1 cellular context compared by ENCODE assay signal in the genomic region with DNA sequence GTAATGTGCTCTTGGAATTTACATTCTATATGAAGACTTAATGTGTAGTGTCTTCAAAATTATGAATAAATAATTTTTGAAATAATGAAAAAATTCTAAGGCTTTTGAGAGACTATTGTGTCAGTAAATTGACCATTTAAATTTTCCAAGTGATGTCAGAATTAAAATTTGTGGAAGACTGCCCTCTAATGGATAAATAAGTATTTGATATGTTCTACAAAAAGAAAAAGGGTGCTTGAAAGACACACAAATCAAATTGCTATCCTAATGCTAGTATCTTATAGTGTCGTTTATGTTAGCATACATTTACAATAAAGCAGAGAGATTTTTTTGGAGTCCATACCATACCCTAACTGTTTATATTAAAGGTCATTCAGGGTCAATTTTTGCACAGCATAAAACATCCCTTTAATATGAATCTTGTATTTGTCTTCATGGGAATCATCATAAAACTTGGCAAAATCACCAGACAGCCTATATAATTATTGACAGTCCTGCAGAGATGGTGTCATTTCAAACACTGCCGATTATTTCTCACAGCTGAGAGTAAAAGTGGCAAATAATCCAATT.
TF ChIP-seq lines count a peak whose summit lies in the region.

No MANE protein-coding gene starts in this region.

TF ChIP-seq in GM23338, 12 proteins besides CTCF, POLR2A, EP300 and RAD21 (continued from another document):
- TF ChIP-seq ZNF462 (CRISPR knock-in tag; IDR thresholded peaks at IDR 0.05): no peak
- TF ChIP-seq POLR2AphosphoS5 (IDR thresholded peaks at IDR 0.05; ENCODE audit: low read depth): no peak
- no peak for TF ChIP-seq EZH2phosphoT487 (IDR thresholded peaks at IDR 0.05; ENCODE audit: unreplicated experiment)
- no peak for TF ChIP-seq ZNF331 (CRISPR knock-in tag; IDR thresholded peaks at IDR 0.05; ENCODE audit: low read depth)
- no peak for TF ChIP-seq EZH2 (IDR thresholded peaks at IDR 0.05; ENCODE audit: low read depth, unreplicated experiment)
- no peak for TF ChIP-seq JUNB (IDR thresholded peaks at IDR 0.05; ENCODE audit: unreplicated experiment)
- TF ChIP-seq NANOG (IDR thresholded peaks at IDR 0.05; ENCODE audit: borderline replicate concordance): no peak
- TF ChIP-seq, protein P1, sequence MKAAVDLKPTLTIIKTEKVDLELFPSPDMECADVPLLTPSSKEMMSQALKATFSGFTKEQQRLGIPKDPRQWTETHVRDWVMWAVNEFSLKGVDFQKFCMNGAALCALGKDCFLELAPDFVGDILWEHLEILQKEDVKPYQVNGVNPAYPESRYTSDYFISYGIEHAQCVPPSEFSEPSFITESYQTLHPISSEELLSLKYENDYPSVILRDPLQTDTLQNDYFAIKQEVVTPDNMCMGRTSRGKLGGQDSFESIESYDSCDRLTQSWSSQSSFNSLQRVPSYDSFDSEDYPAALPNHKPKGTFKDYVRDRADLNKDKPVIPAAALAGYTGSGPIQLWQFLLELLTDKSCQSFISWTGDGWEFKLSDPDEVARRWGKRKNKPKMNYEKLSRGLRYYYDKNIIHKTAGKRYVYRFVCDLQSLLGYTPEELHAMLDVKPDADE (IDR thresholded peaks at IDR 0.05): no peak
